Comparison of ENCODE assay signal across 26 cellular contexts in genomic region chr2:17479875-17480274, GRCh38. TPM values are rescaled to one million over a fixed set of nuclear protein-coding genes. Genes with fewer than 3 reads are reported as not detected.
DNase-seq lines count a peak whose midpoint lies in the region; ATAC-seq, FAIRE-seq and TF ChIP-seq lines count a peak whose summit lies in the region.
"Had no signal": no experiment of that assay in that cellular context is flagged by ENCODE, and none has a peak within 500 bp of the region (broad histone marks: within the 10 kb centered on the region; RNA-seq: fewer than 3 reads in every experiment).

No MANE protein-coding gene starts in this region.

- H4K20me1 ChIP-seq in PC-3 (ENCODE audit: low read length): no peaks in the 10 kb centered on the region

- no peaks in the 10 kb centered on the region for H3K79me2 ChIP-seq in PC-3 (ENCODE audit: low read length)

- H3K4me1 ChIP-seq in PC-3 (ENCODE audit: insufficient read depth, low read length) (no peaks in the 10 kb centered on the region), liver (ENCODE audit: control insufficient read depth in 4 of 4, insufficient read depth in 4 of 4, low read length in 3 of 4) (peaks cover 5 to 19% (median 6%) of the 10 kb centered on the region in 4 donors), kidney (ENCODE audit: control insufficient read depth in 1 of 2, insufficient read depth in 1 of 2, low read depth in 1 of 2, low read length in 2 of 2) (no peaks in the 10 kb centered on the region), right cardiac atrium (ENCODE audit: control insufficient read depth, insufficient read depth, low read length) (no peaks in the 10 kb centered on the region)
- H3K4me1 ChIP-seq: psoas muscle, testis had no signal

- no peak overlapping the region for H2AFZ ChIP-seq in PC-3 (ENCODE audit: low read length)
- H2AFZ ChIP-seq: neural progenitor cell had no signal

- intact Hi-C loops in PC-3 (cut with micrococcal nuclease) (no loop called here), kidney (cut with DNase I) (no loop called here), right cardiac atrium (cut with DNase I) (no loop called here)

- H3K27me3 ChIP-seq in PC-3 (ENCODE audit: low read length) (no peaks in the 10 kb centered on the region), liver (ENCODE audit: control insufficient read depth in 4 of 4, insufficient read depth in 4 of 4, low read length in 3 of 4) (no peaks in the 10 kb centered on the region), right cardiac atrium (ENCODE audit: control insufficient read depth, insufficient read depth) (no peaks in the 10 kb centered on the region)
- H3K27me3 ChIP-seq: neural progenitor cell, testis had no signal

- BruUV-seq in PC-3 (replicated peaks; lab: Mats Ljungman, UMichigan): no TSS peak

- H3K27ac ChIP-seq in PC-3 (ENCODE audit: low read length) (no peak overlapping the region), liver (ENCODE audit: low read depth in 1 of 2, low read length in 2 of 2) (no peak overlapping the region), kidney (ENCODE audit: low read depth in 2 of 2, low read length in 2 of 2) (no peak overlapping the region), right cardiac atrium (ENCODE audit: low read length) (no peak overlapping the region)
- H3K27ac ChIP-seq: neural progenitor cell, psoas muscle, testis had no signal

- H3K4me2 ChIP-seq in PC-3 (ENCODE audit: low read length): no peak overlapping the region
- H3K4me2 ChIP-seq: neural progenitor cell had no signal

- TF ChIP-seq CTCF in PC-3 (conservative IDR thresholded peaks at IDR 0.05; ENCODE audit: low read depth, low read length): no peak
- no peak for TF ChIP-seq CTCF in epithelial cell of proximal tubule (conservative IDR thresholded peaks at IDR 0.05; ENCODE audit: low read depth, low read length)
- no peak for TF ChIP-seq CTCF in liver (IDR thresholded peaks at IDR 0.05; ENCODE audit: low read depth, low read length, missing input control)
- TF ChIP-seq CTCF in kidney (IDR thresholded peaks at IDR 0.05; ENCODE audit: borderline replicate concordance, extremely low read depth, insufficient read depth): no peak

- no peaks in the 10 kb centered on the region for H3F3A ChIP-seq in PC-3 (ENCODE audit: low read length, unreplicated experiment)

- ATAC-seq in PC-3: no peak
- no peak for ATAC-seq in right cardiac atrium
- ATAC-seq: effector memory CD8-positive, alpha-beta T cell; psoas muscle; Right ventricle myocardium inferior had no signal

- 53% methylated on average over 2 of the region's 2 CpGs for WGBS in liver
- 97% methylated on average over 2 of the region's 2 CpGs for WGBS in right cardiac atrium

- POLR2A ChIA-PET in PC-3 (lab: Charles Lee; ENCODE audit: unreplicated experiment): no interaction called here

- H3K9me2 ChIP-seq in PC-3 (replicated peaks; ENCODE audit: low read length): no peaks in the 10 kb centered on the region

- H3K9ac ChIP-seq in PC-3 (ENCODE audit: low read length) (no peak overlapping the region), liver (ENCODE audit: low read depth in 1 of 2, low read length in 2 of 2) (no peak overlapping the region), kidney (ENCODE audit: low read length in 2 of 2) (no peak overlapping the region)
- H3K9ac ChIP-seq: neural progenitor cell had no signal

- H3K9me3 ChIP-seq in PC-3 (ENCODE audit: low read length): no peaks in the 10 kb centered on the region
- no peaks in the 10 kb centered on the region for H3K9me3 ChIP-seq in liver (ENCODE audit: control insufficient read depth in 4 of 4, low read length in 3 of 4)
- H3K9me3 ChIP-seq in kidney (ENCODE audit: control insufficient read depth in 1 of 2, low read length in 2 of 2): no peaks in the 10 kb centered on the region
- H3K9me3 ChIP-seq in right cardiac atrium (ENCODE audit: control insufficient read depth, low read length): no peaks in the 10 kb centered on the region
- H3K9me3 ChIP-seq: psoas muscle, testis had no signal

- CTCF ChIA-PET in PC-3 (lab: Charles Lee): no interaction called here

- peak; percentile 29 to 49 for TF ChIP-seq RAD21 in liver (IDR thresholded peaks at IDR 0.05)

- H3K4me3 ChIP-seq in PC-3 (ENCODE audit: low read length) (no peak overlapping the region), epithelial cell of proximal tubule (ENCODE audit: low read depth, low read length) (no peak overlapping the region), liver (ENCODE audit: low read depth in 1 of 3, low read length in 3 of 3) (no peak overlapping the region), kidney (ENCODE audit: low read length in 2 of 2) (no peak overlapping the region), right cardiac atrium (ENCODE audit: low read length) (no peak overlapping the region)
- H3K4me3 ChIP-seq: neural progenitor cell, psoas muscle, testis had no signal

- no peaks in the 10 kb centered on the region for H3K36me3 ChIP-seq in PC-3 (ENCODE audit: low read depth, low read length)
- H3K36me3 ChIP-seq in liver (ENCODE audit: control insufficient read depth in 4 of 4, insufficient read depth in 3 of 4, low read depth in 1 of 4, low read length in 3 of 4): no peaks in the 10 kb centered on the region
- no peaks in the 10 kb centered on the region for H3K36me3 ChIP-seq in kidney (ENCODE audit: control insufficient read depth in 1 of 2, insufficient read depth in 2 of 2, low read length in 2 of 2)
- H3K36me3 ChIP-seq: neural progenitor cell had no signal

- FAIRE-seq in kidney (lab: Jason Lieb, UNC): no peak
- FAIRE-seq: TTC549 had no signal

- peak; percentile 15 for DNase-seq in ELR (ENCODE audit: low read depth)
- peak; percentile 30 for DNase-seq in PC-3
- peak; percentile 56 for DNase-seq in epithelial cell of proximal tubule (ENCODE audit: low read depth)
- DNase-seq in kidney: no peak
- DNase-seq in right cardiac atrium: no peak
- DNase-seq in stimulated activated CD8-positive, alpha-beta memory T cell treated with anti-CD3 and anti-CD28 coated beads, Interleukin-4, amount 100 ng/mL, for 48 hours: no peak
- no peak for DNase-seq in NCI-H526 (lab: John Stamatoyannopoulos, UW)
- DNase-seq: activated CD4-positive, alpha-beta T cell treated with anti-CD3 and anti-CD28 coated beads, Interleukin-2, amount 10 ng/mL, durations not matched to agents 7 days and 5 days; activated CD8-positive, alpha-beta memory T cell treated with anti-CD3 and anti-CD28 coated beads, Interleukin-2, amount 50 U/mL, for 4 hours; activated gamma-delta T cell treated with Interleukin-2 at 50 U/mL for 16 hours; amygdala; CD4-positive, alpha-beta T cell; DND-41; effector memory CD8-positive, alpha-beta T cell; hippocampal formation; islet precursor cell; NCI-H1105 treated with DMSO at 0.1 percent for 48 hours; NCI-H524 treated with DMSO at 0.1 percent for 48 hours; psoas muscle; testis had no signal

TF ChIP-seq in liver, 16 proteins besides CTCF, POLR2A, EP300 and RAD21 (continues in another document):
- no peak for TF ChIP-seq EGR1 (IDR thresholded peaks at IDR 0.05; ENCODE audit: low read depth in 2 of 2)
- no peak for TF ChIP-seq ZBTB33 (IDR thresholded peaks at IDR 0.05)
- peak; percentile 14 for TF ChIP-seq MAX (IDR thresholded peaks at IDR 0.05)
- TF ChIP-seq SP1 (IDR thresholded peaks at IDR 0.05): peak; percentile 73
- TF ChIP-seq ATF3 (IDR thresholded peaks at IDR 0.05): peak; percentile 82
- TF ChIP-seq RXRA (IDR thresholded peaks at IDR 0.05): peak; percentile 43 to 65

RNA-seq across cellular contexts. Expression of gene RAD51AP2, which starts 38.4 kb away (rescaled TPM):
- not detected in 2 replicates for total RNA-seq in PC-3 (2014; rRNA removed)
- not detected in 2 replicates for total RNA-seq in epithelial cell of proximal tubule
- under 1 TPM; 0.14 to 0.25 TPM for total RNA-seq in liver
- under 1 TPM; 0.02 to 0.08 TPM for polyA plus RNA-seq in liver
- not detected for total RNA-seq in kidney
- polyA plus RNA-seq in kidney (ENCODE audit: insufficient read depth, low read depth, low replicate concordance): not detected
- under 1 TPM; 0.25 to 0.51 (median 0.37) TPM for total RNA-seq in right cardiac atrium
- 0.14 TPM for polyA plus RNA-seq in right cardiac atrium
- total RNA-seq: activated CD4-positive, alpha-beta T cell treated with anti-CD3 and anti-CD28 coated beads, Interleukin-2, amount 10 ng/mL, durations not matched to agents 7 days and 5 days; CD4-positive, alpha-beta T cell; mononuclear cell had no signal
- polyA plus RNA-seq: AG04450 had no signal

Comparison
In these comparisons a context has a peak if more than half of its experiments do, and no peak if none do; other contexts are left out.
1. DNase-seq: peak in ELR (single experiment), PC-3 (single experiment) and epithelial cell of proximal tubule (single experiment); none in kidney (single experiment), right cardiac atrium (0 of 3), stimulated activated CD8-positive, alpha-beta memory T cell treated with anti-CD3 and anti-CD28 coated beads, Interleukin-4, amount 100 ng/mL, for 48 hours (single experiment) and NCI-H526 (0 of 2).